19 cellular contexts compared by ENCODE assay signal in the genomic region with DNA sequence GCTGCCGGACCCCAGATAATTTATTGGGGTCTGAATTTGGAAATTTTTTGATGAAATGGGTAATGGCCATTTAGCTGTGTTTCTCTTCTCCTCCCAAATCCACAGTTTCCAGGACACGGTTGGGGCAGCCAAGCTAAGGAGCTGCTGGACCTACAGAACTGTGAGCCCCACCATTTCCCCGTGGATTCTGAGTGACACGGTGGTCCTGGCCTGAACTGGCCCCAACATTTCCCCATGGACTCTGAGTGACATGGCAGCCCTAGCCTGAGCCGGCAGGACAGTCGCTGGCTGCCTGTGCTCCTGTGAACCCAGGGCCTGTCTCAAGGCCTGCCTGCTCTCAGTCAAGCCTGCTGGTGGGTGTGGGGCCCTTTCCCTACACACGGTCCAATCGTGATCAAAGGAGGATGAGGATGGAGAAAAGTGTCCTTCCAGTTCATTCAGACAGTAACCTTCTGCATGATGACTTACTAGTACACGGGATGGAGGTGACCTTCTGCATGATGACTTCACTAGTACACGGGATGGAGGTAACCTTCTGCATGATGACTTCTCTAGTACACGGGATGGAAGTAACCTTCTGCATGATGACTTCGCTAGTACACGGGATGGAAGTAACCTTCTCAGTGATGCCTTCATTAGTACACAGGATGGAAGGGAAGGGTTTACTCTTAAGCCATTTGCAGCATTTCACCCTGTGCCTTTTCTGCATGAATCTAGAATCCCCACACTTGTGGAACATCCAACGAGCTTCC.
A peak's percentile ranks its signal among the peaks of the same experiment; 100 is the strongest.
DNase-seq lines count a peak whose midpoint lies in the region; ATAC-seq, FAIRE-seq and TF ChIP-seq lines count a peak whose summit lies in the region.
"Had no signal": no experiment of that assay in that cellular context is flagged by ENCODE, and none has a peak within 500 bp of the region (broad histone marks: within the 10 kb centered on the region; RNA-seq: fewer than 3 reads in every experiment).

No MANE protein-coding gene starts in this region.

- no peaks in the 10 kb centered on the region for H3K9me3 Mint-ChIP-seq in endodermal cell
- H3K9me3 Mint-ChIP-seq: activated CD8-positive, alpha-beta T cell treated with anti-CD3 and anti-CD28 coated beads for 36 hours; nephron progenitor cell had no signal

- no peak for FAIRE-seq in RCC 7860 (lab: Jason Lieb, UNC)
- FAIRE-seq: colon had no signal

- no peak overlapping the region for H3K27ac Mint-ChIP-seq in endodermal cell
- H3K27ac Mint-ChIP-seq: activated CD8-positive, alpha-beta T cell treated with anti-CD3 and anti-CD28 coated beads for 36 hours; B cell; nephron progenitor cell had no signal

- H3K4me1 ChIP-seq in endodermal cell (ENCODE audit: control insufficient read depth, insufficient read depth, low read length), result no peaks in the 10 kb centered on the region
- H3K4me1 ChIP-seq: tibial nerve had no signal

- H3K27ac ChIP-seq in endodermal cell (ENCODE audit: low read depth, low read length) (no peak overlapping the region), substantia nigra (ENCODE audit: low read depth, low read length, poor library complexity, severe bottlenecking) (no peak overlapping the region)
- H3K27ac ChIP-seq: HL-60, tibial nerve, VCaP had no signal

- peaks cover 2% of the 10 kb centered on the region for H3K4me1 Mint-ChIP-seq in endodermal cell
- H3K4me1 Mint-ChIP-seq: B cell had no signal

- no peaks in the 10 kb centered on the region for H3K27me3 ChIP-seq in endodermal cell (ENCODE audit: control insufficient read depth, insufficient read depth, low read length, poor library complexity, severe bottlenecking)
- H3K27me3 ChIP-seq: tibial nerve had no signal

- H3K9ac ChIP-seq in endodermal cell (ENCODE audit: extremely low read depth, low read length, poor library complexity, severe bottlenecking), result no peak overlapping the region

- ATAC-seq in HG03354 (IDR thresholded peaks at IDR 0.05; ENCODE audit: poor library complexity, severe bottlenecking, unreplicated experiment), result peak; percentile 71
- ATAC-seq: activated CD8-positive, alpha-beta T cell treated with anti-CD3 and anti-CD28 coated beads for 36 hours; HCT116 had no signal

- H3K9me3 ChIP-seq in endodermal cell (ENCODE audit: control insufficient read depth, low read length), result no peaks in the 10 kb centered on the region

- TF ChIP-seq CTCF in AG10803 (conservative IDR thresholded peaks at IDR 0.05; ENCODE audit: low read length) (no peak), epithelial cell of esophagus (IDR thresholded peaks at IDR 0.05; ENCODE audit: insufficient read depth, low read depth, low read length, missing control alignments) (no peak), endodermal cell (conservative IDR thresholded peaks at IDR 0.05) (no peak)

- H3K36me3 ChIP-seq in endodermal cell (ENCODE audit: control insufficient read depth, insufficient read depth, low read length), result no peaks in the 10 kb centered on the region
- H3K36me3 ChIP-seq: tibial nerve had no signal

- no peaks in the 10 kb centered on the region for H3K36me3 Mint-ChIP-seq in endodermal cell (ENCODE audit: low read depth)

- no peaks in the 10 kb centered on the region for H3K27me3 Mint-ChIP-seq in endodermal cell (ENCODE audit: insufficient read depth)
- H3K27me3 Mint-ChIP-seq: activated CD8-positive, alpha-beta T cell treated with anti-CD3 and anti-CD28 coated beads for 36 hours; B cell had no signal

- H3K4me3 Mint-ChIP-seq in endodermal cell, result no peak overlapping the region
- H3K4me3 Mint-ChIP-seq: activated CD8-positive, alpha-beta T cell treated with anti-CD3 and anti-CD28 coated beads for 36 hours; B cell; nephron progenitor cell had no signal

- DNase-seq in AG10803 (ENCODE audit: low read depth) (peak; percentile 1), epithelial cell of esophagus (ENCODE audit: low read depth) (peak; percentile 2), mesenteric fat pad (ENCODE audit: low spot score) (peak; percentile 64), endodermal cell (no peak), substantia nigra (lab: John Stamatoyannopoulos, UW) (no peak), SHP77 treated with DMSO at 0.1 percent for 48 hours (lab: John Stamatoyannopoulos, UW) (no peak), RCC 7860 (ENCODE audit: low spot score) (no peak)
- DNase-seq: activated CD8-positive, alpha-beta T cell treated with anti-CD3 and anti-CD28 coated beads for 36 hours; NCI-H1694; NCI-H510A treated with DMSO at 0.1 percent for 48 hours; nephron progenitor cell had no signal

- 80 to 90% methylated on average over 8 to 14 of the region's 14 CpGs for WGBS in endodermal cell (ENCODE audit: insufficient coverage in 1 of 2, insufficient read length in 1 of 2), 2 experiments

- H3K4me3 ChIP-seq in AG10803 (ENCODE audit: low read length) (no peak overlapping the region), epithelial cell of esophagus (ENCODE audit: low read length) (no peak overlapping the region), endodermal cell (ENCODE audit: low read length) (no peak overlapping the region)
- H3K4me3 ChIP-seq: lung, tibial nerve had no signal

Comparison
In these comparisons a context has a peak if more than half of its experiments do, and no peak if none do; other contexts are left out.
1. DNase-seq: peak in AG10803 (single experiment), epithelial cell of esophagus (single experiment) and mesenteric fat pad (single experiment); none in endodermal cell (single experiment), substantia nigra (0 of 49), SHP77 treated with DMSO at 0.1 percent for 48 hours (single experiment) and RCC 7860 (single experiment).